Comparison of ENCODE assay signal across 1 cellular context in the genomic region with DNA sequence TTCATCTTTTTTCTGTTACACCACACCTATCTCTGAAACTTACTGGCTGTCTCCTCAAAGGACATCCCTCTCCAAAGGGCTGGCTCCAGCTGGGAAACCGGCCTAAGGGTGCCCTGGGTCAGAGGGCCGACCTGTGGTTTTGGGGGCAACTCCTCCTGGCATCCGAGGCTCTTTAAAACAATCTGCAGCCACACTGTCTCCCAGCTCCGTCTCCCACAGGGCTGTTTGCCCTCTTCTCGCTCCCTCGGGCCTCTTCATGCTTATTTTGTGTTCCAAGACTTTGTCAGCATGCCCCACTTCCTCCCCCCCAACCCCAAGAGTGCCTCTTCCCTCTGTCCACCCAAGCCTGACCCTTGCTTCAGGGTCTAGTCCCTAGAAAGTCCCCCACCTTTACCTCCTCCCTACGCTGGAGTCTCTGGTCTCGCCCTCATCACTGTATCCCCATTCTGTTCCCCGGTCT.
TF ChIP-seq lines count a peak whose summit lies in the region.

No MANE protein-coding gene starts in this region.

TF ChIP-seq in GM12878, 131 proteins besides CTCF, POLR2A, EP300 and RAD21:
- TF ChIP-seq EGR1 (IDR thresholded peaks at IDR 0.05; ENCODE audit: borderline replicate concordance in 1 of 2, low read depth in 2 of 2, low read length in 2 of 2) (peak in 1 of 2 experiments; percentile 13; a peak in 1 of 3 replicates), NR2F1 (conservative IDR thresholded peaks at IDR 0.05) (peak; percentile 51), SREBF2 (IDR thresholded peaks at IDR 0.05; ENCODE audit: low read length) (no peak), BRCA1 (IDR thresholded peaks at IDR 0.05; ENCODE audit: low read depth, low read length) (no peak), BMI1 (IDR thresholded peaks at IDR 0.05; ENCODE audit: borderline replicate concordance) (no peak), SMC3 (IDR thresholded peaks at IDR 0.05; ENCODE audit: borderline replicate concordance, low read length) (no peak; the same call in 1 of the 2 replicates), HDAC6 (IDR thresholded peaks at IDR 0.05; ENCODE audit: unreplicated experiment) (no peak), RELB (IDR thresholded peaks at IDR 0.05; ENCODE audit: low read depth) (peak; percentile 49; the same call in 1 of the 2 replicates), POLR2AphosphoS2 (IDR thresholded peaks at IDR 0.05; ENCODE audit: low read depth, low read length) (no peak), SMAD5 (IDR thresholded peaks at IDR 0.05; ENCODE audit: low read depth) (no peak), FOXM1 (IDR thresholded peaks at IDR 0.05; ENCODE audit: low read depth, low read length) (no peak), NBN (IDR thresholded peaks at IDR 0.05) (peak; percentile 57; the same call in 1 of the 2 replicates), TARDBP (IDR thresholded peaks at IDR 0.05; ENCODE audit: borderline replicate concordance) (no peak), EED (IDR thresholded peaks at IDR 0.05; ENCODE audit: low read depth) (peak; percentile 29; the same call in 1 of the 2 replicates), POU2F2 (IDR thresholded peaks at IDR 0.05; ENCODE audit: borderline replicate concordance, low read depth, low read length) (0 out of 3 replicates have a peak, but pooled peaks have one; percentile 6), DPF2 (IDR thresholded peaks at IDR 0.05) (0 out of 2 replicates have a peak, but pooled peaks have one; percentile 15), CREM (IDR thresholded peaks at IDR 0.05; ENCODE audit: low read depth) (no peak), RAD51 (IDR thresholded peaks at IDR 0.05) (no peak), GATAD2B (conservative IDR thresholded peaks at IDR 0.05; ENCODE audit: low read depth) (peak; percentile 24; the same call in 1 of the 2 replicates), E4F1 (IDR thresholded peaks at IDR 0.05; ENCODE audit: borderline replicate concordance, partially characterized antibody) (no peak), HDGF (IDR thresholded peaks at IDR 0.05) (peak; percentile 98), TBL1XR1 (IDR thresholded peaks at IDR 0.05; ENCODE audit: low read depth, low read length) (0 out of 2 replicates have a peak, but pooled peaks have one; percentile 8), SMAD1 (IDR thresholded peaks at IDR 0.05; ENCODE audit: low read depth, partially characterized antibody) (no peak)
- TF ChIP-seq, protein P1, sequence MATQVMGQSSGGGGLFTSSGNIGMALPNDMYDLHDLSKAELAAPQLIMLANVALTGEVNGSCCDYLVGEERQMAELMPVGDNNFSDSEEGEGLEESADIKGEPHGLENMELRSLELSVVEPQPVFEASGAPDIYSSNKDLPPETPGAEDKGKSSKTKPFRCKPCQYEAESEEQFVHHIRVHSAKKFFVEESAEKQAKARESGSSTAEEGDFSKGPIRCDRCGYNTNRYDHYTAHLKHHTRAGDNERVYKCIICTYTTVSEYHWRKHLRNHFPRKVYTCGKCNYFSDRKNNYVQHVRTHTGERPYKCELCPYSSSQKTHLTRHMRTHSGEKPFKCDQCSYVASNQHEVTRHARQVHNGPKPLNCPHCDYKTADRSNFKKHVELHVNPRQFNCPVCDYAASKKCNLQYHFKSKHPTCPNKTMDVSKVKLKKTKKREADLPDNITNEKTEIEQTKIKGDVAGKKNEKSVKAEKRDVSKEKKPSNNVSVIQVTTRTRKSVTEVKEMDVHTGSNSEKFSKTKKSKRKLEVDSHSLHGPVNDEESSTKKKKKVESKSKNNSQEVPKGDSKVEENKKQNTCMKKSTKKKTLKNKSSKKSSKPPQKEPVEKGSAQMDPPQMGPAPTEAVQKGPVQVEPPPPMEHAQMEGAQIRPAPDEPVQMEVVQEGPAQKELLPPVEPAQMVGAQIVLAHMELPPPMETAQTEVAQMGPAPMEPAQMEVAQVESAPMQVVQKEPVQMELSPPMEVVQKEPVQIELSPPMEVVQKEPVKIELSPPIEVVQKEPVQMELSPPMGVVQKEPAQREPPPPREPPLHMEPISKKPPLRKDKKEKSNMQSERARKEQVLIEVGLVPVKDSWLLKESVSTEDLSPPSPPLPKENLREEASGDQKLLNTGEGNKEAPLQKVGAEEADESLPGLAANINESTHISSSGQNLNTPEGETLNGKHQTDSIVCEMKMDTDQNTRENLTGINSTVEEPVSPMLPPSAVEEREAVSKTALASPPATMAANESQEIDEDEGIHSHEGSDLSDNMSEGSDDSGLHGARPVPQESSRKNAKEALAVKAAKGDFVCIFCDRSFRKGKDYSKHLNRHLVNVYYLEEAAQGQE (IDR thresholded peaks at IDR 0.05; ENCODE audit: low read depth, low read length), result no peak
